ENCODE assay signal across 9 cellular contexts in genomic region chr17:2090804-2091534, GRCh38. TPM values are rescaled to one million over a fixed set of nuclear protein-coding genes. Genes with fewer than 3 reads are reported as not detected.
DNase-seq lines count a peak whose midpoint lies in the region; ATAC-seq, FAIRE-seq and TF ChIP-seq lines count a peak whose summit lies in the region.
"Had no signal": no experiment of that assay in that cellular context is flagged by ENCODE, and none has a peak within 500 bp of the region (broad histone marks: within the 10 kb centered on the region; RNA-seq: fewer than 3 reads in every experiment).

No MANE protein-coding gene starts in this region.

- no peak overlapping the region for H3K4me2 ChIP-seq in K562 (ENCODE audit: insufficient read depth, low read length)

- H3K4me1 ChIP-seq in HUES48 (ENCODE audit: control insufficient read depth, insufficient read depth, low read length): peaks cover 22% of the 10 kb centered on the region
- peaks cover 19 to 29% of the 10 kb centered on the region in 2 experiments for H3K4me1 ChIP-seq in K562 (replicated peaks in 1 of 2; ENCODE audit: control insufficient read depth in 2 of 2, insufficient read depth in 2 of 2, low read length in 2 of 2)
- H3K4me1 ChIP-seq in kidney (ENCODE audit: control insufficient read depth in 1 of 2, insufficient read depth in 1 of 2, low read depth in 1 of 2, low read length in 2 of 2): peaks cover 13 to 48% of the 10 kb centered on the region in 2 donors
- H3K4me1 ChIP-seq in urinary bladder (ENCODE audit: insufficient read depth): no peaks in the 10 kb centered on the region

- in situ Hi-C loops in K562 (cut with MboI): no loop called here

- WGBS in K562 (ENCODE audit: insufficient coverage, low coverage, missing lambda C conversion rate): 58% methylated on average over 2 of the region's 2 CpGs
- 18% methylated on average over 2 of the region's 2 CpGs for WGBS in urinary bladder

- H3K79me2 ChIP-seq in K562 (ENCODE audit: control insufficient read depth, insufficient read depth, low read length): no peaks in the 10 kb centered on the region

- ATAC-seq in K562 (no peak), GM19023 (IDR thresholded peaks at IDR 0.05; ENCODE audit: unreplicated experiment) (no peak)
- ATAC-seq: left colon had no signal

- DNase-seq in AG09319 (ENCODE audit: extremely low read depth, low read depth) (peak; percentile 84), K562 (ENCODE audit: extremely low read depth in 1 of 4, low spot score in 3 of 4) (peak in 2 of 4 experiments; percentile 17 to 23), kidney (peak; percentile 84), NCI-H2029 (lab: John Stamatoyannopoulos, UW) (no peak)
- DNase-seq in activated CD4-positive, alpha-beta T cell treated with anti-CD3 and anti-CD28 coated beads, Interleukin-2, amount 50 U/mL, for 48 hours: no peak

- BruUV-seq in K562 (replicated peaks; lab: Mats Ljungman, UMichigan): no TSS peak

- TF ChIP-seq RAD21 in K562 (CRISPR knock-in tag; conservative IDR thresholded peaks at IDR 0.05 in 1 of 2, IDR thresholded peaks at IDR 0.05 in 1 of 2): no peak

- H3K9me3 ChIP-seq in HUES48 (ENCODE audit: control insufficient read depth, insufficient read depth, low read length) (no peaks in the 10 kb centered on the region), K562 (replicated peaks; ENCODE audit: control insufficient read depth, insufficient read depth, low read depth, low read length) (no peaks in the 10 kb centered on the region), kidney (ENCODE audit: control insufficient read depth in 1 of 2, low read length in 2 of 2) (no peaks in the 10 kb centered on the region)

- no peak overlapping the region for H3K9ac ChIP-seq in HUES48 (ENCODE audit: low read depth, low read length)
- H3K9ac ChIP-seq in K562 (ENCODE audit: insufficient read depth in 1 of 2, low read depth in 2 of 2, low read length in 2 of 2): no peak overlapping the region
- H3K9ac ChIP-seq in kidney (ENCODE audit: low read length in 2 of 2): no peak overlapping the region

- POLR2A ChIA-PET in K562 (lab: Yijun Ruan, JAX): interaction anchor here (1.2 to 2.7 kb wide), 2 partner anchors 9 to 12 kb away, joined by 4 to 7 read pairs; no protein-coding TSS in a partner anchor

- intact Hi-C loops in K562 (cut with micrococcal nuclease) (no loop called here), kidney (cut with DNase I) (no loop called here)

- CTCF ChIA-PET in K562 (lab: Yijun Ruan, JAX; ENCODE audit: low intra/inter-chr PET ratio): no interaction called here

- TF ChIP-seq POLR2A in K562 (conservative IDR thresholded peaks at IDR 0.05): no peak

- no peak overlapping the region for H2AFZ ChIP-seq in K562 (ENCODE audit: low read depth, low read length)

- H3K27me3 ChIP-seq in HUES48 (ENCODE audit: control insufficient read depth, insufficient read depth, low read length): no peaks in the 10 kb centered on the region
- H3K27me3 ChIP-seq in K562 (ENCODE audit: control insufficient read depth in 2 of 2, insufficient read depth in 2 of 2, low read length in 2 of 2): no peaks in the 10 kb centered on the region

- H3K36me3 ChIP-seq in HUES48 (ENCODE audit: control insufficient read depth, insufficient read depth, low read length) (no peaks in the 10 kb centered on the region), K562 (ENCODE audit: control insufficient read depth, insufficient read depth, low read length) (peaks cover 4% of the 10 kb centered on the region; the same call in 1 of the 3 replicates), kidney (ENCODE audit: control insufficient read depth in 1 of 2, insufficient read depth in 2 of 2, low read length in 2 of 2) (peaks cover 0 to 4% of the 10 kb centered on the region in 2 donors), urinary bladder (ENCODE audit: insufficient read depth) (no peaks in the 10 kb centered on the region)

- H3K27ac ChIP-seq in HUES48 (ENCODE audit: low read depth, low read length) (peak overlapping the region; percentile 40), K562 (ENCODE audit: extremely low read depth, low read depth, low read length) (no peak overlapping the region), kidney (ENCODE audit: low read depth in 2 of 2, low read length in 2 of 2) (peak overlapping the region; percentile 18 to 59), urinary bladder (ENCODE audit: low read depth) (peak overlapping the region; percentile 35)

- H3K4me3 ChIP-seq in HUES48 (ENCODE audit: low read depth, low read length): no peak overlapping the region
- no peak overlapping the region for H3K4me3 ChIP-seq in K562
- H3K4me3 ChIP-seq in kidney (ENCODE audit: low read length in 2 of 2): no peak overlapping the region
- H3K4me3 ChIP-seq in urinary bladder (ENCODE audit: low read depth, low read length): no peak overlapping the region

- H4K20me1 ChIP-seq in K562 (replicated peaks; ENCODE audit: control insufficient read depth, insufficient read depth, low read length): no peaks in the 10 kb centered on the region

- peaks cover 4% of the 10 kb centered on the region for H3K9me1 ChIP-seq in K562 (ENCODE audit: control insufficient read depth, insufficient read depth, low read length)

- FAIRE-seq in K562 (lab: Jason Lieb, UNC) (no peak), kidney (lab: Jason Lieb, UNC) (no peak)

- TF ChIP-seq CTCF in AG09319 (IDR thresholded peaks at IDR 0.05; ENCODE audit: low read depth, low read length) (peak; percentile 53), K562 (IDR thresholded peaks at IDR 0.05 in 2 of 3, conservative IDR thresholded peaks at IDR 0.05 in 1 of 3; ENCODE audit: insufficient read depth in 2 of 3, low read depth in 1 of 3, low read length in 3 of 3) (no peak), kidney (IDR thresholded peaks at IDR 0.05; ENCODE audit: borderline replicate concordance, extremely low read depth, insufficient read depth) (peak; percentile 3)

- no peak for TF ChIP-seq EP300 in K562 (IDR thresholded peaks at IDR 0.05; ENCODE audit: low read length)

TF ChIP-seq in K562, 482 proteins besides CTCF, POLR2A, EP300 and RAD21 (continues in another document):
- no peak for TF ChIP-seq ZNF445 (CRISPR knock-in tag; IDR thresholded peaks at IDR 0.05; ENCODE audit: low read depth)
- no peak for TF ChIP-seq FOS (IDR thresholded peaks at IDR 0.05; ENCODE audit: extremely low read depth, insufficient read length)
- 0 out of 2 replicates have a peak, but pooled peaks have one; percentile 42 for TF ChIP-seq TEAD2 (tag; IDR thresholded peaks at IDR 0.05)
- no peak for TF ChIP-seq ADNP (tag; IDR thresholded peaks at IDR 0.05)
- no peak for TF ChIP-seq MITF (IDR thresholded peaks at IDR 0.05)

RNA-seq across cellular contexts. Expression of gene HIC1, which starts 36.1 kb away (rescaled TPM):
- 2.6 and 5.4 TPM in 2 replicates for total RNA-seq in K562 (2011; cell fraction: chromatin; rRNA removed; ENCODE audit: low replicate concordance)
- total RNA-seq in K562 (2011; cell fraction: nucleolus; rRNA removed): 4.3 and 6.5 TPM in 2 replicates
- total RNA-seq in K562 (2011; cell fraction: nucleoplasm; rRNA removed): 2.3 and 2.4 TPM in 2 replicates
- total RNA-seq in K562 (2014; rRNA removed) (1.9 and 2.8 TPM in 2 replicates), K562 (2014; rRNA removed; fragmentation: Illumina TruSeq; extraction: Trizol) (0.13 and 0.18 TPM in 2 replicates), K562 (2015; rRNA removed; fragmentation: Illumina TruSeq; extraction: Trizol) (0.18 and 0.41 TPM in 2 replicates), K562 (2021) (2.3 and 2.5 TPM in 2 replicates), kidney (13.0 TPM), urinary bladder (31.4 TPM)
- polyA plus RNA-seq in K562 (2011; rRNA removed) (0.53 and 0.64 TPM in 2 replicates), K562 (2014; fragmentation: Illumina TruSeq; extraction: Trizol) (0.12 and 0.35 TPM in 2 replicates), K562 (2014; fragmentation: Nextera tagmentation; extraction: Ambion mirVana) (under 1 TPM; 0.01 to 0.03 TPM), K562 (2014; rRNA removed) (1.4 and 2.3 TPM in 2 replicates), kidney (ENCODE audit: insufficient read depth, low read depth, low replicate concordance) (2.7 TPM), urinary bladder (19.2 TPM)
- 0.93 and 4.2 TPM in 2 replicates for polyA plus RNA-seq in K562 (2011; cell fraction: cytosol; rRNA removed)
- polyA plus RNA-seq in K562 (2011; cell fraction: nucleus; rRNA removed): 2.7 and 7.9 TPM in 2 replicates
- polyA plus RNA-seq in K562 (2012): 0.80 and 0.95 TPM in 2 replicates
- 0.21 and 0.46 TPM in 2 replicates for polyA minus RNA-seq in K562 (2011; rRNA and poly(A)+ RNA removed)
- 1.5 and 2.1 TPM in 2 replicates for polyA minus RNA-seq in K562 (2011; cell fraction: cytosol; rRNA and poly(A)+ RNA removed)
- 2.6 and 2.7 TPM in 2 replicates for polyA minus RNA-seq in K562 (2011; cell fraction: nucleus; rRNA and poly(A)+ RNA removed)

RNA-seq across cellular contexts. Expression of gene OVCA2, which starts 49.1 kb away (rescaled TPM):
- 1.6 and 4.6 TPM in 2 replicates for total RNA-seq in K562 (2011; cell fraction: chromatin; rRNA removed; ENCODE audit: low replicate concordance)
- total RNA-seq in K562 (2011; cell fraction: nucleolus; rRNA removed): 6.6 and 9.8 TPM in 2 replicates
- total RNA-seq in K562 (2011; cell fraction: nucleoplasm; rRNA removed): 0.69 and 4.2 TPM in 2 replicates
- 21.6 and 23.7 TPM in 2 replicates for total RNA-seq in K562 (2014; rRNA removed)
- total RNA-seq in K562 (2014; rRNA removed; fragmentation: Illumina TruSeq; extraction: Trizol): 9.7 and 12.2 TPM in 2 replicates
- total RNA-seq in K562 (2015; rRNA removed; fragmentation: Illumina TruSeq; extraction: Trizol): 12.2 and 14.1 TPM in 2 replicates
- 15.6 and 21.1 TPM in 2 replicates for total RNA-seq in K562 (2021)
- 14.1 and 17.1 TPM in 2 replicates for polyA plus RNA-seq in K562 (2011; rRNA removed)
- 17.7 and 39.3 TPM in 2 replicates for polyA plus RNA-seq in K562 (2011; cell fraction: cytosol; rRNA removed)
- polyA plus RNA-seq in K562 (2011; cell fraction: nucleus; rRNA removed): 5.4 and 6.8 TPM in 2 replicates
- 14.6 and 22.6 TPM in 2 replicates for polyA plus RNA-seq in K562 (2012)
- polyA plus RNA-seq in K562 (2014; fragmentation: Illumina TruSeq; extraction: Trizol): 14.1 and 18.2 TPM in 2 replicates
- polyA plus RNA-seq in K562 (2014; fragmentation: Nextera tagmentation; extraction: Ambion mirVana): 1 to 10 TPM; 3.0 to 3.6 TPM
- 19.7 and 23.4 TPM in 2 replicates for polyA plus RNA-seq in K562 (2014; rRNA removed)
- 6.3 and 8.5 TPM in 2 replicates for polyA minus RNA-seq in K562 (2011; rRNA and poly(A)+ RNA removed)
- polyA minus RNA-seq in K562 (2011; cell fraction: cytosol; rRNA and poly(A)+ RNA removed): 7.6 and 8.9 TPM in 2 replicates
- 1.1 and 1.6 TPM in 2 replicates for polyA minus RNA-seq in K562 (2011; cell fraction: nucleus; rRNA and poly(A)+ RNA removed)
- total RNA-seq in kidney: 22.9 TPM
- polyA plus RNA-seq in kidney (ENCODE audit: insufficient read depth, low read depth, low replicate concordance): 63.6 TPM
- total RNA-seq in urinary bladder: 9.5 TPM
- polyA plus RNA-seq in urinary bladder: 40.1 TPM

Comparison
In these comparisons a context has a peak if more than half of its experiments do, and no peak if none do; other contexts are left out.
1. DNase-seq: peak in AG09319 (single experiment) and kidney (single experiment); none in NCI-H2029 (single experiment) and activated CD4-positive, alpha-beta T cell treated with anti-CD3 and anti-CD28 coated beads, Interleukin-2, amount 50 U/mL, for 48 hours (0 of 2).
2. CTCF ChIP-seq: peak in AG09319 (single experiment) and kidney (single experiment); none in K562 (0 of 3).